26 cellular contexts compared by ENCODE assay signal in genomic region chr1:33790577-33790976, GRCh38.
DNase-seq lines count a peak whose midpoint lies in the region; ATAC-seq, FAIRE-seq and TF ChIP-seq lines count a peak whose summit lies in the region.
"Had no signal": no experiment of that assay in that cellular context is flagged by ENCODE, and none has a peak within 500 bp of the region (broad histone marks: within the 10 kb centered on the region; RNA-seq: fewer than 3 reads in every experiment).

No MANE protein-coding gene starts in this region.

- no peaks in the 10 kb centered on the region; a peak in 1 of 5 replicates for H3K27me3 ChIP-seq in K562 (ENCODE audit: control insufficient read depth in 2 of 2, insufficient read depth in 2 of 2, low read length in 2 of 2)
- H3K27me3 ChIP-seq: BE2C; BLaER1 treated with 17β-estradiol and CSF1 and Interleukin-3, amounts not matched to agents 10 nM and 100 nM had no signal

- no peak overlapping the region for H3K27ac ChIP-seq in K562 (ENCODE audit: extremely low read depth, low read depth, low read length)
- no peak overlapping the region for H3K27ac ChIP-seq in OCI-LY7 (ENCODE audit: low read depth, low read length, poor library complexity, severe bottlenecking)
- H3K27ac ChIP-seq: 22Rv1; BLaER1 treated with 17β-estradiol and CSF1 and Interleukin-3, amounts not matched to agents 10 nM and 100 nM; C4-2B had no signal

- in situ Hi-C loops in K562 (cut with MboI): no loop called here

- peak; percentile 9 for DNase-seq in activated CD8-positive, alpha-beta memory T cell treated with anti-CD3 and anti-CD28 coated beads for 24 hours
- no peak for DNase-seq in activated CD8-positive, alpha-beta memory T cell treated with anti-CD3 and anti-CD28 coated beads, Interleukin-2, amount 50 U/mL, for 4 hours
- DNase-seq in RPMI7951 (ENCODE audit: low read depth): peak; percentile 3
- DNase-seq in K562 (ENCODE audit: extremely low read depth in 1 of 4, low spot score in 3 of 4): no peak
- DNase-seq in OCI-LY7 (ENCODE audit: low spot score): no peak
- DNase-seq in activated effector memory CD4-positive, alpha-beta T cell treated with Interleukin-2 at 50 U/mL for 16 hours: no peak
- DNase-seq: ACHN; BE2C; Caco-2; Calu3; CD4-positive, alpha-beta T cell; CD8-positive, alpha-beta T cell; DMS 273 treated with DMSO at 0.1 percent for 48 hours; DMS153; DMS53; DMS79; DND-41; EL; GDM1 had no signal

- no peak for TF ChIP-seq RAD21 in K562 (CRISPR knock-in tag; conservative IDR thresholded peaks at IDR 0.05 in 1 of 2, IDR thresholded peaks at IDR 0.05 in 1 of 2)

- TF ChIP-seq POLR2A in K562 (conservative IDR thresholded peaks at IDR 0.05): no peak

- 0% methylated on average over 1 of the region's 1 CpG for WGBS in K562 (ENCODE audit: insufficient coverage, low coverage, missing lambda C conversion rate)

- H2AFZ ChIP-seq in K562 (ENCODE audit: low read depth, low read length) (no peak overlapping the region), OCI-LY7 (ENCODE audit: low read length) (no peak overlapping the region)

- H3K9me2 ChIP-seq in OCI-LY7 (ENCODE audit: insufficient read depth, low read length): no peaks in the 10 kb centered on the region

- intact Hi-C loops in K562 (cut with micrococcal nuclease) (no loop called here), OCI-LY7 (cut with micrococcal nuclease; ENCODE audit: unreplicated experiment) (no loop called here)

- TF ChIP-seq EP300 in K562 (IDR thresholded peaks at IDR 0.05; ENCODE audit: low read length): no peak

- H3K79me2 ChIP-seq in K562 (ENCODE audit: control insufficient read depth, insufficient read depth, low read length): no peaks in the 10 kb centered on the region
- H3K79me2 ChIP-seq in OCI-LY7 (ENCODE audit: insufficient read depth, low read depth, low read length): no peaks in the 10 kb centered on the region

- POLR2A ChIA-PET in K562 (lab: Yijun Ruan, JAX): no interaction called here
- POLR2A ChIA-PET in OCI-LY7 (lab: Charles Lee): no interaction called here

- no peaks in the 10 kb centered on the region for H3K9me3 ChIP-seq in K562 (replicated peaks; ENCODE audit: control insufficient read depth, insufficient read depth, low read depth, low read length)
- no peaks in the 10 kb centered on the region for H3K9me3 ChIP-seq in OCI-LY7 (ENCODE audit: low read length)
- H3K9me3 ChIP-seq: BE2C, Caco-2 had no signal

- CTCF ChIA-PET in K562 (lab: Yijun Ruan, JAX; ENCODE audit: low intra/inter-chr PET ratio) (no interaction called here), OCI-LY7 (lab: Charles Lee; ENCODE audit: unreplicated experiment) (no interaction called here)

- H3K4me1 ChIP-seq in K562 (replicated peaks in 1 of 2; ENCODE audit: control insufficient read depth in 2 of 2, insufficient read depth in 2 of 2, low read length in 2 of 2): no peaks in the 10 kb centered on the region
- H3K4me1 ChIP-seq in OCI-LY7 (ENCODE audit: insufficient read depth, low read length, poor library complexity, severe bottlenecking): no peaks in the 10 kb centered on the region
- H3K4me1 ChIP-seq: BE2C, Caco-2 had no signal

- H3K9ac ChIP-seq in K562 (ENCODE audit: insufficient read depth in 1 of 2, low read depth in 2 of 2, low read length in 2 of 2): no peak overlapping the region
- H3K9ac ChIP-seq: BLaER1 treated with 17β-estradiol and CSF1 and Interleukin-3, amounts not matched to agents 10 nM and 100 nM had no signal

- no peaks in the 10 kb centered on the region for H3K36me3 ChIP-seq in K562 (ENCODE audit: control insufficient read depth, insufficient read depth, low read length)
- H3K36me3 ChIP-seq in OCI-LY7 (ENCODE audit: insufficient read depth, low read length): no peaks in the 10 kb centered on the region
- H3K36me3 ChIP-seq: BE2C; BLaER1 treated with 17β-estradiol and CSF1 and Interleukin-3, amounts not matched to agents 10 nM and 100 nM had no signal

- H4K20me1 ChIP-seq in K562 (replicated peaks; ENCODE audit: control insufficient read depth, insufficient read depth, low read length) (no peaks in the 10 kb centered on the region; the same call in 1 of the 2 replicates), OCI-LY7 (ENCODE audit: insufficient read depth, low read length) (no peaks in the 10 kb centered on the region)

- H3K9me1 ChIP-seq in K562 (ENCODE audit: control insufficient read depth, insufficient read depth, low read length): no peaks in the 10 kb centered on the region

- TF ChIP-seq CTCF in K562 (IDR thresholded peaks at IDR 0.05 in 2 of 3, conservative IDR thresholded peaks at IDR 0.05 in 1 of 3; ENCODE audit: insufficient read depth in 2 of 3, low read depth in 1 of 3, low read length in 3 of 3) (no peak), OCI-LY7 (conservative IDR thresholded peaks at IDR 0.05; ENCODE audit: low read length) (no peak)

- H3K4me3 ChIP-seq in K562: no peak overlapping the region
- no peak overlapping the region for H3K4me3 ChIP-seq in OCI-LY7 (ENCODE audit: low read depth, low read length, poor library complexity, severe bottlenecking)
- H3K4me3 ChIP-seq: BLaER1 treated with 17β-estradiol and CSF1 and Interleukin-3, amounts not matched to agents 10 nM and 100 nM; GM12878 had no signal

- no peak for FAIRE-seq in K562 (lab: Jason Lieb, UNC)
- FAIRE-seq: A204.1, GM12878, GM12892, GM18507 had no signal

- no peak for ATAC-seq in K562
- ATAC-seq: CD8-positive, alpha-beta T cell; GM12878 had no signal

- H3K4me2 ChIP-seq in K562 (ENCODE audit: insufficient read depth, low read length) (no peak overlapping the region), OCI-LY7 (ENCODE audit: low read length) (no peak overlapping the region)

- BruUV-seq in K562 (replicated peaks; lab: Mats Ljungman, UMichigan) (no TSS peak), OCI-LY7 (replicated peaks; lab: Mats Ljungman, UMichigan) (no TSS peak)

TF ChIP-seq in K562, 482 proteins besides CTCF, POLR2A, EP300 and RAD21:
- peak; percentile 64; the same call in 1 of the 2 replicates for TF ChIP-seq ZBTB2 (IDR thresholded peaks at IDR 0.05)
- peak; percentile 44; the same call in 1 of the 2 replicates for TF ChIP-seq GATAD2B (IDR thresholded peaks at IDR 0.05; ENCODE audit: borderline replicate concordance)
- TF ChIP-seq MTF1 (CRISPR knock-in tag; IDR thresholded peaks at IDR 0.05; ENCODE audit: borderline replicate concordance): no peak
- TF ChIP-seq DACH1 (IDR thresholded peaks at IDR 0.05; ENCODE audit: partially characterized antibody): peak; percentile 99
- no peak for TF ChIP-seq ETS1 (conservative IDR thresholded peaks at IDR 0.05; ENCODE audit: control insufficient read depth, low read depth, low read length)

Comparison
In these comparisons a context has a peak if more than half of its experiments do, and no peak if none do; other contexts are left out.
1. DNase-seq: peak in activated CD8-positive, alpha-beta memory T cell treated with anti-CD3 and anti-CD28 coated beads for 24 hours (single experiment) and RPMI7951 (single experiment); none in activated CD8-positive, alpha-beta memory T cell treated with anti-CD3 and anti-CD28 coated beads, Interleukin-2, amount 50 U/mL, for 4 hours (single experiment), K562 (0 of 4), OCI-LY7 (single experiment) and activated effector memory CD4-positive, alpha-beta T cell treated with Interleukin-2 at 50 U/mL for 16 hours (single experiment).